In genomic region chr6:145497006-145497405, GRCh38 we compare ENCODE assay signal across 15 cellular contexts.
DNase-seq lines count a peak whose midpoint lies in the region; ATAC-seq lines count a peak whose summit lies in the region.
"Had no signal": no experiment of that assay in that cellular context is flagged by ENCODE, and none has a peak within 500 bp of the region (broad histone marks: within the 10 kb centered on the region; RNA-seq: fewer than 3 reads in every experiment).

No MANE protein-coding gene starts in this region.

- DNase-seq in A172 (ENCODE audit: low spot score): peak; percentile 28
- DNase-seq in H4 (ENCODE audit: low spot score): peak; percentile 3
- peak; percentile 53 for DNase-seq in RPMI7951 (ENCODE audit: low read depth)
- DNase-seq in astrocyte of the hippocampus (ENCODE audit: low read depth, low spot score): peak; percentile 75
- DNase-seq in nucleus accumbens (lab: John Stamatoyannopoulos, UW): no peak
- no peak for DNase-seq in NK-92 (lab: John Stamatoyannopoulos, UW; ENCODE audit: unreplicated experiment)
- DNase-seq: C1 segment of cervical spinal cord; CD4-positive, CD25-positive, alpha-beta regulatory T cell; CD8-positive, alpha-beta memory T cell; COR-L47; GF-D8; GOT3; H9; KBM-7 had no signal

- ATAC-seq in HG03175 (IDR thresholded peaks at IDR 0.05; ENCODE audit: unreplicated experiment): no peak

Comparison
In these comparisons a context has a peak if more than half of its experiments do, and no peak if none do; other contexts are left out.
1. DNase-seq: peak in A172 (single experiment), H4 (single experiment), RPMI7951 (single experiment) and astrocyte of the hippocampus (single experiment); none in nucleus accumbens (0 of 56) and NK-92 (single experiment).